25 cellular contexts compared by ENCODE assay signal in the genomic region with DNA sequence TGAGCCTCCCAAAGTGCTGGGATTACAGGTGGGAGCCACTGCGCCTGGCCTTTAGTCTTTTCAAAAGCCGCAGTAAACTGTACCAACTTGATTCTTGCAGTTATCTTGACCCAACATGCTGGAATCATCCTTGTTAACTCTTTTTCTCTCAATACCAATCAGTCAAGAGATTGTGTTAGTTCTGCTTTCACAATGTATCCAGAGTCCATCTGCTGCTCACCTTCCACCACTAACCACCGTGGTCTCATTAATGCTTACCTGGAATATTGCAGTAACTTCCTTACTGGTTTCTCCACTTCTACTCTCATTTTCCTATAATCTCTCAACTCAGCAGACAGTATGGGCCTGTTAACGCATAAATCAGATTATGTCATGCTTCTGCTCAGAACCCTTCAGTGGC.
"Had no signal": no experiment of that assay in that cellular context is flagged by ENCODE, and none has a peak within 500 bp of the region (broad histone marks: within the 10 kb centered on the region; RNA-seq: fewer than 3 reads in every experiment).

No MANE protein-coding gene starts in this region.

- ATAC-seq: activated CD8-positive, alpha-beta memory T cell treated with anti-CD3 and anti-CD28 coated beads, Interleukin-2, amount 10 ng/mL, durations not matched to agents 7 days and 5 days had no signal

- H3K27ac Mint-ChIP-seq: activated CD8-positive, alpha-beta memory T cell treated with anti-CD3 and anti-CD28 coated beads, Interleukin-2, amount 10 ng/mL, durations not matched to agents 7 days and 5 days; activated naive CD4-positive, alpha-beta T cell treated with anti-CD3 and anti-CD28 coated beads for 36 hours; activated naive CD8-positive, alpha-beta T cell; activated T-cell treated with anti-CD3 and anti-CD28 coated beads, Interleukin-2, amount 50 U/mL, for 24 hours had no signal

- H3K9me3 Mint-ChIP-seq: activated naive CD4-positive, alpha-beta T cell treated with anti-CD3 and anti-CD28 coated beads for 36 hours; activated T-cell treated with anti-CD3 and anti-CD28 coated beads, Interleukin-2, amount 50 U/mL, for 24 hours had no signal

- H3K27me3 Mint-ChIP-seq: activated CD8-positive, alpha-beta memory T cell treated with anti-CD3 and anti-CD28 coated beads, Interleukin-2, amount 10 ng/mL, durations not matched to agents 7 days and 5 days; activated naive CD8-positive, alpha-beta T cell; activated T-cell treated with anti-CD3 and anti-CD28 coated beads, Interleukin-2, amount 50 U/mL, for 24 hours had no signal

- DNase-seq: activated CD4-positive, alpha-beta T cell treated with anti-CD3 and anti-CD28 coated beads for 4 hours; activated CD4-positive, alpha-beta T cell treated with anti-CD3 and anti-CD28 coated beads, Interleukin-2, amount 50 U/mL, for 48 hours; activated CD8-positive, alpha-beta memory T cell treated with anti-CD3 and anti-CD28 coated beads, Interleukin-2, amount 10 ng/mL, durations not matched to agents 7 days and 5 days; activated effector memory CD4-positive, alpha-beta T cell treated with anti-CD3 and anti-CD28 coated beads, Interleukin-2, amount 50 U/mL, for 16 hours; activated naive CD4-positive, alpha-beta T cell treated with anti-CD3 and anti-CD28 coated beads for 36 hours; activated T-cell treated with anti-CD3 and anti-CD28 coated beads, Interleukin-2, amount 50 U/mL, for 24 hours; adrenal gland; anterior cingulate cortex; caudate nucleus; MM.1S; NCI-H1105; NCI-H1436; NCI-H1694 treated with DMSO at 0.1 percent for 48 hours; NCI-H2029 treated with DMSO at 0.1 percent for 48 hours; NCI-H345; NCI-H510A; NCI-H69; NK-92 treated with Interleukin-12 subunit alpha and Interleukin-12 subunit beta, amount 100 ng/mL, for 24 hours; OCI-M1; Peyer's patch; Right ventricle myocardium superior; SJCRH30; SK-N-SH; T-helper 1 cell had no signal

- H3K4me3 Mint-ChIP-seq: activated CD8-positive, alpha-beta memory T cell treated with anti-CD3 and anti-CD28 coated beads, Interleukin-2, amount 10 ng/mL, durations not matched to agents 7 days and 5 days; activated naive CD4-positive, alpha-beta T cell treated with anti-CD3 and anti-CD28 coated beads for 36 hours; activated naive CD8-positive, alpha-beta T cell; activated T-cell treated with anti-CD3 and anti-CD28 coated beads, Interleukin-2, amount 50 U/mL, for 24 hours had no signal
